Comparison of ENCODE assay signal across 1 cellular context in the genomic region with DNA sequence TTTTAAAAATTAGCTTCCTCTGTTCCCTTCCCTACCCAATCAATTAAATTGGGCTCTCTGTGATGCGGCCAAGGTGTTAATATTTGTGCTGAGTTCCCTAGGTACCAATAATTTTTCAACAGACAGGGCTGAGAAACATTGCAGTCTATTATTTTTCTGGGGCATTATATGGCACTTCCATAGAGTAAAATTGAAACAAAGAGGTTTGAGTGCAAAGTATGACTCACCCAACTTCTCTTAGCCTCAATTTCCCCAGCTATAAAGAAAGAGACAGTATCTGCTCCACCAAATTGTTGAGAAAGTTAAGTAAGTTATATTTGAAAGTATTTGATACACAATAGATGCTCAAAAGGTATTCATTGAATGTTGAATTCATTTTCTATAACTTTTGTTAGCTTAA.
TF ChIP-seq lines count a peak whose summit lies in the region.

No MANE protein-coding gene starts in this region.

TF ChIP-seq in HCT116, 20 proteins besides CTCF, POLR2A, EP300 and RAD21 (continued from another document):
- TF ChIP-seq, protein P1, sequence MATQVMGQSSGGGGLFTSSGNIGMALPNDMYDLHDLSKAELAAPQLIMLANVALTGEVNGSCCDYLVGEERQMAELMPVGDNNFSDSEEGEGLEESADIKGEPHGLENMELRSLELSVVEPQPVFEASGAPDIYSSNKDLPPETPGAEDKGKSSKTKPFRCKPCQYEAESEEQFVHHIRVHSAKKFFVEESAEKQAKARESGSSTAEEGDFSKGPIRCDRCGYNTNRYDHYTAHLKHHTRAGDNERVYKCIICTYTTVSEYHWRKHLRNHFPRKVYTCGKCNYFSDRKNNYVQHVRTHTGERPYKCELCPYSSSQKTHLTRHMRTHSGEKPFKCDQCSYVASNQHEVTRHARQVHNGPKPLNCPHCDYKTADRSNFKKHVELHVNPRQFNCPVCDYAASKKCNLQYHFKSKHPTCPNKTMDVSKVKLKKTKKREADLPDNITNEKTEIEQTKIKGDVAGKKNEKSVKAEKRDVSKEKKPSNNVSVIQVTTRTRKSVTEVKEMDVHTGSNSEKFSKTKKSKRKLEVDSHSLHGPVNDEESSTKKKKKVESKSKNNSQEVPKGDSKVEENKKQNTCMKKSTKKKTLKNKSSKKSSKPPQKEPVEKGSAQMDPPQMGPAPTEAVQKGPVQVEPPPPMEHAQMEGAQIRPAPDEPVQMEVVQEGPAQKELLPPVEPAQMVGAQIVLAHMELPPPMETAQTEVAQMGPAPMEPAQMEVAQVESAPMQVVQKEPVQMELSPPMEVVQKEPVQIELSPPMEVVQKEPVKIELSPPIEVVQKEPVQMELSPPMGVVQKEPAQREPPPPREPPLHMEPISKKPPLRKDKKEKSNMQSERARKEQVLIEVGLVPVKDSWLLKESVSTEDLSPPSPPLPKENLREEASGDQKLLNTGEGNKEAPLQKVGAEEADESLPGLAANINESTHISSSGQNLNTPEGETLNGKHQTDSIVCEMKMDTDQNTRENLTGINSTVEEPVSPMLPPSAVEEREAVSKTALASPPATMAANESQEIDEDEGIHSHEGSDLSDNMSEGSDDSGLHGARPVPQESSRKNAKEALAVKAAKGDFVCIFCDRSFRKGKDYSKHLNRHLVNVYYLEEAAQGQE (IDR thresholded peaks at IDR 0.05; ENCODE audit: low read depth), result no peak
- no peak for TF ChIP-seq CEBPB (IDR thresholded peaks at IDR 0.05; ENCODE audit: low read depth)
- no peak for TF ChIP-seq POLR2AphosphoS5 (IDR thresholded peaks at IDR 0.05; ENCODE audit: low read depth, low read length)
- TF ChIP-seq JUND (IDR thresholded peaks at IDR 0.05), result no peak
- no peak for TF ChIP-seq SIN3A (IDR thresholded peaks at IDR 0.05; ENCODE audit: low read depth)
- TF ChIP-seq ZFX (IDR thresholded peaks at IDR 0.05), result no peak
